1 cellular context compared by ENCODE assay signal in genomic region chr5:75524071-75524470, GRCh38.
TF ChIP-seq lines count a peak whose summit lies in the region.

No MANE protein-coding gene starts in this region.

TF ChIP-seq in GM12878, 131 proteins besides CTCF, POLR2A, EP300 and RAD21 (continued from another document):
- TF ChIP-seq NFIC (IDR thresholded peaks at IDR 0.05; ENCODE audit: low read depth, low read length) = peak; percentile 91
- TF ChIP-seq MLLT1 (IDR thresholded peaks at IDR 0.05) = peak; percentile 46; the same call in 1 of the 2 replicates
- 0 out of 2 replicates have a peak, but pooled peaks have one; percentile 12 for TF ChIP-seq ASH2L (IDR thresholded peaks at IDR 0.05; ENCODE audit: borderline replicate concordance, low read depth)
- 0 out of 2 replicates have a peak, but pooled peaks have one; percentile 28 for TF ChIP-seq TCF12 (IDR thresholded peaks at IDR 0.05; ENCODE audit: low read depth, low read length)
- TF ChIP-seq RELB (IDR thresholded peaks at IDR 0.05; ENCODE audit: low read depth) = peak; percentile 50; the same call in 1 of the 2 replicates
- peak; percentile 77; the same call in 1 of the 2 replicates for TF ChIP-seq ZBED1 (IDR thresholded peaks at IDR 0.05; ENCODE audit: borderline replicate concordance)
- TF ChIP-seq ATF2 (IDR thresholded peaks at IDR 0.05; ENCODE audit: low read length) = peak; percentile 72; the same call in 1 of the 2 replicates
- TF ChIP-seq RUNX3 (IDR thresholded peaks at IDR 0.05; ENCODE audit: low read length) = peak; percentile 84
- no peak for TF ChIP-seq KLF5 (IDR thresholded peaks at IDR 0.05; ENCODE audit: partially characterized antibody)
- no peak for TF ChIP-seq IRF3 (IDR thresholded peaks at IDR 0.05)
- TF ChIP-seq IKZF2 (IDR thresholded peaks at IDR 0.05) = peak; percentile 52 to 67; a peak in 2 of 4 replicates
- TF ChIP-seq CEBPB (IDR thresholded peaks at IDR 0.05; ENCODE audit: borderline replicate concordance in 1 of 2, low read depth in 2 of 2, low read length in 2 of 2) = 0 out of 4 replicates have a peak, but pooled peaks of 1 of the 2 experiments have one; percentile 26
- TF ChIP-seq SMAD1 (IDR thresholded peaks at IDR 0.05; ENCODE audit: low read depth, partially characterized antibody) = no peak
- TF ChIP-seq ETV6 (conservative IDR thresholded peaks at IDR 0.05 in 1 of 2, IDR thresholded peaks at IDR 0.05 in 1 of 2; ENCODE audit: borderline replicate concordance in 1 of 2, low read depth in 1 of 2) = peak in 1 of 2 experiments; percentile 52; a peak in 1 of 4 replicates
- TF ChIP-seq CBFB (IDR thresholded peaks at IDR 0.05; ENCODE audit: low read depth) = no peak
- TF ChIP-seq BCL11A (IDR thresholded peaks at IDR 0.05; ENCODE audit: low read depth, low read length) = peak; percentile 61
- no peak for TF ChIP-seq POLR2AphosphoS5 (IDR thresholded peaks at IDR 0.05; ENCODE audit: low read length)
- TF ChIP-seq SPI1 (IDR thresholded peaks at IDR 0.05; ENCODE audit: borderline replicate concordance, insufficient read depth, low read depth, low read length) = peak; percentile 61
- no peak for TF ChIP-seq TARDBP (IDR thresholded peaks at IDR 0.05; ENCODE audit: borderline replicate concordance)
- 0 out of 2 replicates have a peak, but pooled peaks have one; percentile 40 for TF ChIP-seq MTA2 (IDR thresholded peaks at IDR 0.05; ENCODE audit: low read depth)
- peak; percentile 77 for TF ChIP-seq NBN (IDR thresholded peaks at IDR 0.05)
- peak; percentile 90 for TF ChIP-seq MEF2A (IDR thresholded peaks at IDR 0.05; ENCODE audit: insufficient read depth, low read depth, low read length)
- peak; percentile 45; the same call in 1 of the 2 replicates for TF ChIP-seq CBX5 (IDR thresholded peaks at IDR 0.05; ENCODE audit: low read depth)
- TF ChIP-seq ZNF384 (IDR thresholded peaks at IDR 0.05; ENCODE audit: borderline replicate concordance, low read depth, low read length) = peak; percentile 70
- no peak for TF ChIP-seq ZBTB4 (CRISPR knock-in tag; IDR thresholded peaks at IDR 0.05)
- TF ChIP-seq DPF2 (IDR thresholded peaks at IDR 0.05) = no peak
